Comparison of ENCODE assay signal across 9 cellular contexts in the genomic region with DNA sequence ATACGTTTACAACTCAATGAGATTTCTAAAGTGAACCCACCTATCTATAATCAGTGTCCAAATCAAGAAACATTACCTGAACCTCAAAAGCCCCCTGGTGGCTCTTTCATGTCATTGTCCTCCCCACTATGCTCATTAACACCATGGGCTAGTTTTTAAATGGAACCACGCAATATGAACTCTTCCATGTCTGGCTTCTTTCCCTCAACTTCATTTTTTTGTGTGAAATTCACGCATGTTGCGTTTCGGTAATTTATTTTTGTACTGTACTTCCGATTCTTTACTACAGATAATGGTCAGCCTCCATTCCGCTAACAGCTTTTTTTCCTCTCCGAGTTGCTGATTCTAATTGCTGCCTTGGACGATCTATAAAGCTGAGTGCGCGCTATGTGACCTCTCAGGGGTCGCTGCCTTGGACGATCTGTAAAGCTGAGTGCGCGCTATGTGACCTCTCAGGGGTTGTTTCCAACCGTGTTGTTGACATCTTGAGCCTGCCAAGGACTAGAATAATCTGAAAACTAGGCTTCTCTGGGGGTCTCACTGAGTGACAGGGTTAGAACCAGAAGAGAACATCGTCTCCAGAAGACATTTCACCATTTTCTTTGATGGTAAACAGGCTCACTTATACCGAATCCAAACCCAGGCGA. TPM values are rescaled to one million over a fixed set of nuclear protein-coding genes. Genes with fewer than 3 reads are reported as not detected.
DNase-seq lines count a peak whose midpoint lies in the region; ATAC-seq, FAIRE-seq and TF ChIP-seq lines count a peak whose summit lies in the region.
"Had no signal": no experiment of that assay in that cellular context is flagged by ENCODE, and none has a peak within 500 bp of the region (broad histone marks: within the 10 kb centered on the region; RNA-seq: fewer than 3 reads in every experiment).

No MANE protein-coding gene starts in this region.

- WGBS in GM12878 (ENCODE audit: insufficient coverage, insufficient replicate concordance, low lambda C conversion rate, missing lambda C conversion rate) = 17% methylated on average over 19 of the region's 19 CpGs
- 7% methylated on average over 19 of the region's 19 CpGs for WGBS in smooth muscle cell (ENCODE audit: low lambda C conversion rate)

- in situ Hi-C loops in GM12878 (cut with MboI) = loop anchor here (5.0 to 10.0 kb wide), 2 partner anchors 226 to 734 kb away; no protein-coding TSS in a partner anchor

- H3K4me3 ChIP-seq in CD4-positive, CD25-positive, alpha-beta regulatory T cell (ENCODE audit: low read depth, low read length) = peak overlapping the region; percentile 95
- peak overlapping the region; percentile 74 for H3K4me3 ChIP-seq in GM12878
- H3K4me3 ChIP-seq in iPS-20b (ENCODE audit: low read length) = peak overlapping the region; percentile 91
- peak overlapping the region; percentile 55 for H3K4me3 ChIP-seq in smooth muscle cell

- H3K4me2 ChIP-seq in GM12878 (ENCODE audit: control insufficient read depth, insufficient read depth) (peak overlapping the region; percentile 92), smooth muscle cell (peak overlapping the region; percentile 86)

- H3K36me3 ChIP-seq in CD4-positive, CD25-positive, alpha-beta regulatory T cell (ENCODE audit: control insufficient read depth, insufficient read depth, low read length) = peaks cover 5% of the 10 kb centered on the region
- H3K36me3 ChIP-seq in GM12878 (ENCODE audit: control insufficient read depth in 2 of 2, insufficient read depth in 2 of 2, low read length in 1 of 2) = peaks cover 0 to 6% of the 10 kb centered on the region in 2 experiments; a peak in 2 of 4 replicates
- peaks cover 4% of the 10 kb centered on the region; the same call in 1 of the 2 replicates for H3K36me3 ChIP-seq in iPS-20b (ENCODE audit: insufficient read depth, low read depth, low read length)
- no peaks in the 10 kb centered on the region for H3K36me3 ChIP-seq in smooth muscle cell (ENCODE audit: low read depth)

- H3K4me3 Mint-ChIP-seq in CD4-positive, CD25-positive, alpha-beta regulatory T cell = no peak overlapping the region

- no TSS peak for BruUV-seq in GM12878 (replicated peaks; lab: Mats Ljungman, UMichigan)

- H2AFZ ChIP-seq in GM12878 (ENCODE audit: control insufficient read depth, low read depth, low read length) (peak overlapping the region; percentile 99), smooth muscle cell (ENCODE audit: low read depth) (peak overlapping the region; percentile 57)

- H3K27me3 Mint-ChIP-seq in CD4-positive, CD25-positive, alpha-beta regulatory T cell = no peaks in the 10 kb centered on the region

- peaks cover 7% of the 10 kb centered on the region for H3F3A ChIP-seq in smooth muscle cell (ENCODE audit: low read depth)

- TF ChIP-seq CTCF in GM12878 (IDR thresholded peaks at IDR 0.05 in 2 of 3, conservative IDR thresholded peaks at IDR 0.05 in 1 of 3; ENCODE audit: control insufficient read depth in 2 of 3, extremely low read depth in 1 of 3, insufficient read depth in 1 of 3, low read depth in 3 of 3, low read length in 3 of 3) = peak; percentile 73 to 86 (median 83); a peak in 5 of 6 replicates
- peak; percentile 74 for TF ChIP-seq CTCF in smooth muscle cell (IDR thresholded peaks at IDR 0.05; ENCODE audit: borderline replicate concordance, insufficient read depth, poor library complexity, severe bottlenecking)

- H3K36me3 Mint-ChIP-seq in CD4-positive, CD25-positive, alpha-beta regulatory T cell = peaks cover 4% of the 10 kb centered on the region

- TF ChIP-seq RAD21 in GM12878 (IDR thresholded peaks at IDR 0.05; ENCODE audit: insufficient read depth, low read depth, low read length) = peak; percentile 75

- peaks cover 43% of the 10 kb centered on the region for H3K4me1 ChIP-seq in CD4-positive, CD25-positive, alpha-beta regulatory T cell (ENCODE audit: control insufficient read depth, insufficient read depth, low read length, poor library complexity, severe bottlenecking)
- H3K4me1 ChIP-seq in GM12878 (ENCODE audit: control insufficient read depth, insufficient read depth, low read length) = peaks cover 9% of the 10 kb centered on the region
- H3K4me1 ChIP-seq in iPS-20b (ENCODE audit: insufficient read depth, low read length) = peaks cover 12% of the 10 kb centered on the region
- peaks cover 20% of the 10 kb centered on the region for H3K4me1 ChIP-seq in smooth muscle cell (ENCODE audit: low read depth)

- no peak for TF ChIP-seq POLR2A in GM12878 (IDR thresholded peaks at IDR 0.05; ENCODE audit: low read depth, low read length)

- SMC1A ChIA-PET in GM12878 (lab: Charles Lee; ENCODE audit: uncharacterized antibody, unreplicated experiment) = interaction anchor here (0.6 to 6.5 kb wide), 26 partner anchors 9 to 229 kb away, joined by 3 to 89 read pairs (median 6); a partner anchor contains a TSS

- no peaks in the 10 kb centered on the region for H3K9me3 ChIP-seq in CD4-positive, CD25-positive, alpha-beta regulatory T cell (ENCODE audit: control insufficient read depth in 2 of 2, low read length in 2 of 2)
- no peaks in the 10 kb centered on the region for H3K9me3 ChIP-seq in GM12878 (replicated peaks; ENCODE audit: control insufficient read depth, insufficient read depth, low read length)
- no peaks in the 10 kb centered on the region for H3K9me3 ChIP-seq in iPS-20b (ENCODE audit: insufficient read depth, low read depth, low read length)
- H3K9me3 ChIP-seq in smooth muscle cell (replicated peaks; ENCODE audit: low read depth) = no peaks in the 10 kb centered on the region

- H3K79me2 ChIP-seq in GM12878 (ENCODE audit: control insufficient read depth, insufficient read depth, low read length) = peaks cover 47% of the 10 kb centered on the region
- peaks cover 36% of the 10 kb centered on the region for H3K79me2 ChIP-seq in smooth muscle cell (ENCODE audit: low read depth)

- CTCF ChIA-PET in GM12878 (lab: Yijun Ruan, JAX) = interaction anchor here (0.7 to 5.2 kb wide), 34 partner anchors 9 to 736 kb away, joined by 3 to 54 read pairs (median 4); a partner anchor contains a TSS

- peak in 1 of 2 experiments; percentile 7; a peak in 1 of 4 replicates for TF ChIP-seq EP300 in GM12878 (IDR thresholded peaks at IDR 0.05; ENCODE audit: borderline replicate concordance in 1 of 2, control insufficient read depth in 1 of 2, low read depth in 2 of 2, low read length in 2 of 2)

- H3K9me3 Mint-ChIP-seq in CD4-positive, CD25-positive, alpha-beta regulatory T cell = no peaks in the 10 kb centered on the region
- H3K9me3 Mint-ChIP-seq: T-helper 1 cell treated with Interleukin-12 subunit alpha and Interleukin-12 subunit beta and Interleukin-4 antibody, amounts not matched to agents 30 μg/mL and 1 μg/mL, for 36 hours had no signal

- H3K27ac Mint-ChIP-seq in CD4-positive, CD25-positive, alpha-beta regulatory T cell = no peak overlapping the region

- peak overlapping the region; percentile 99 for H3K27ac ChIP-seq in CD4-positive, CD25-positive, alpha-beta regulatory T cell (ENCODE audit: insufficient read depth, low read length, poor library complexity, severe bottlenecking)
- peak overlapping the region; percentile 99 for H3K27ac ChIP-seq in GM12878 (ENCODE audit: control insufficient read depth, insufficient read depth)
- H3K27ac ChIP-seq in iPS-20b (ENCODE audit: low read length) = peak overlapping the region; percentile 98
- peak overlapping the region; percentile 97 for H3K27ac ChIP-seq in smooth muscle cell (ENCODE audit: low read depth)

- no peaks in the 10 kb centered on the region for H3K27me3 ChIP-seq in CD4-positive, CD25-positive, alpha-beta regulatory T cell (ENCODE audit: control insufficient read depth, insufficient read depth, low read length)
- H3K27me3 ChIP-seq in GM12878 (replicated peaks in 1 of 2; ENCODE audit: control insufficient read depth in 2 of 2, insufficient read depth in 2 of 2, low read length in 1 of 2) (no peaks in the 10 kb centered on the region), iPS-20b (ENCODE audit: insufficient read depth, low read length) (no peaks in the 10 kb centered on the region), smooth muscle cell (ENCODE audit: low read depth) (no peaks in the 10 kb centered on the region)

- POLR2A ChIA-PET in GM12878 (lab: Charles Lee) = interaction anchor here (0.6 to 4.7 kb wide), 10 partner anchors 12 to 233 kb away, joined by 3 to 45 read pairs (median 4); a partner anchor contains a TSS

- FAIRE-seq in GM12878 (lab: Jason Lieb, UNC) = peak; percentile 27

- no peak for ATAC-seq in CD4-positive, CD25-positive, alpha-beta regulatory T cell (ENCODE audit: low read depth in 2 of 2)
- ATAC-seq in GM19395 (IDR thresholded peaks at IDR 0.05; ENCODE audit: unreplicated experiment) (peak; percentile 2), GM12878 (peak; percentile 47), HG02642 (IDR thresholded peaks at IDR 0.05; ENCODE audit: poor library complexity, unreplicated experiment) (no peak)

- peak overlapping the region; percentile 99 for H3K9ac ChIP-seq in GM12878 (ENCODE audit: control insufficient read depth, insufficient read depth, low read length)
- H3K9ac ChIP-seq in iPS-20b (ENCODE audit: low read depth, low read length) = peak overlapping the region; percentile 98
- peak overlapping the region; percentile 97 for H3K9ac ChIP-seq in smooth muscle cell (ENCODE audit: low read depth)

- peak; percentile 46 to 85 (median 76) for DNase-seq in CD4-positive, CD25-positive, alpha-beta regulatory T cell
- DNase-seq in M059J (ENCODE audit: low read depth) = peak; percentile 65
- DNase-seq in RKO (ENCODE audit: low spot score) = peak; percentile 81
- peak; percentile 54 for DNase-seq in GM12878 (ENCODE audit: low read depth, low spot score)
- DNase-seq in smooth muscle cell (lab: John Stamatoyannopoulos, UW; ENCODE audit: unreplicated experiment) = no peak

- RAD21 ChIA-PET in GM12878 (lab: Charles Lee; ENCODE audit: unreplicated experiment) = interaction anchor here (1.0 to 4.4 kb wide), 22 partner anchors 9 to 736 kb away, joined by 3 to 58 read pairs (median 6); a partner anchor contains a TSS

- intact Hi-C loops in GM12878 (cut with micrococcal nuclease; ENCODE audit: unreplicated experiment) = loop anchor here (1.0 to 10.0 kb wide), 8 partner anchors 25 to 1174 kb away; a partner anchor contains a TSS

- no peaks in the 10 kb centered on the region for H4K20me1 ChIP-seq in GM12878 (ENCODE audit: control insufficient read depth, insufficient read depth)
- H4K20me1 ChIP-seq in smooth muscle cell (ENCODE audit: low read depth) = peaks cover 10% of the 10 kb centered on the region

- peaks cover 6 to 44% (median 32%) of the 10 kb centered on the region in 4 donors for H3K4me1 Mint-ChIP-seq in CD4-positive, CD25-positive, alpha-beta regulatory T cell

RNA-seq across cellular contexts. Expression of a gene that starts 1.1 kb away (rescaled TPM):
- 88.1 TPM for total RNA-seq in CD4-positive, CD25-positive, alpha-beta regulatory T cell
- polyA plus RNA-seq in CD4-positive, CD25-positive, alpha-beta regulatory T cell = 100 to 1,000 TPM; 153 to 217 (median 186) TPM
- 179 and 209 TPM in 2 replicates for total RNA-seq in M059J (2014; rRNA removed; shearing (Covaris generic))
- 31.8 and 34.6 TPM in 2 replicates for total RNA-seq in GM12878 (2013; cell fraction: nucleolus; rRNA removed)
- 219 and 337 TPM in 2 replicates for total RNA-seq in GM12878 (2014; rRNA removed)
- total RNA-seq in GM12878 (2014; rRNA removed; fragmentation: Illumina TruSeq; extraction: Trizol) = 191 and 217 TPM in 2 replicates
- total RNA-seq in GM12878 (2021) = 140 and 142 TPM in 2 replicates
- 50.2 TPM for polyA plus RNA-seq in GM12878 (2011; ENCODE audit: low read depth)
- polyA plus RNA-seq in GM12878 (2011; rRNA removed) = 77.7 and 118 TPM in 2 replicates
- 54.1 and 73.7 TPM in 2 replicates for polyA plus RNA-seq in GM12878 (2011; cell fraction: cytosol; rRNA removed)
- polyA plus RNA-seq in GM12878 (2011; cell fraction: nucleus; rRNA removed) = 26.5 and 55.8 TPM in 2 replicates
- 93.7 and 110 TPM in 2 replicates for polyA plus RNA-seq in GM12878 (2012)
- polyA plus RNA-seq in GM12878 (2014; fragmentation: Illumina TruSeq; extraction: Trizol) = 120 and 220 TPM in 2 replicates
- 100 to 1,000 TPM; 189 to 199 TPM for polyA plus RNA-seq in GM12878 (2014; fragmentation: Nextera tagmentation; extraction: Ambion mirVana)
- polyA plus RNA-seq in GM12878 (2014; rRNA removed) = 354 and 488 TPM in 2 replicates
- polyA plus RNA-seq in GM12878 (2016; fragmentation: Nextera tagmentation; extraction: Ambion mirVana) = 100 to 1,000 TPM; 431 to 439 TPM
- 12.0 and 30.3 TPM in 2 replicates for polyA minus RNA-seq in GM12878 (2011; rRNA and poly(A)+ RNA removed)
- 12.6 and 14.0 TPM in 2 replicates for polyA minus RNA-seq in GM12878 (2011; cell fraction: cytosol; rRNA and poly(A)+ RNA removed)
- polyA minus RNA-seq in GM12878 (2011; cell fraction: nucleus; rRNA and poly(A)+ RNA removed) = 21.4 and 31.9 TPM in 2 replicates
- 46.8 and 548 TPM in 2 replicates for total RNA-seq in smooth muscle cell
- polyA plus RNA-seq in smooth muscle cell = 51.1 and 54.6 TPM in 2 replicates

RNA-seq across cellular contexts. Expression of a gene that starts 24.5 kb away (rescaled TPM):
- total RNA-seq in CD4-positive, CD25-positive, alpha-beta regulatory T cell = 15.2 TPM
- polyA plus RNA-seq in CD4-positive, CD25-positive, alpha-beta regulatory T cell = 10 to 100 TPM; 60.3 to 83.8 (median 75.2) TPM
- 26.1 and 33.4 TPM in 2 replicates for total RNA-seq in M059J (2014; rRNA removed; shearing (Covaris generic))
- 31.6 and 35.9 TPM in 2 replicates for total RNA-seq in GM12878 (2013; cell fraction: nucleolus; rRNA removed)
- total RNA-seq in GM12878 (2014; rRNA removed) = 35.7 and 37.9 TPM in 2 replicates
- total RNA-seq in GM12878 (2014; rRNA removed; fragmentation: Illumina TruSeq; extraction: Trizol) = 28.2 and 31.1 TPM in 2 replicates
- total RNA-seq in GM12878 (2021) = 37.0 and 40.6 TPM in 2 replicates
- 22.3 TPM for polyA plus RNA-seq in GM12878 (2011; ENCODE audit: low read depth)
- 57.6 and 70.6 TPM in 2 replicates for polyA plus RNA-seq in GM12878 (2011; rRNA removed)
- polyA plus RNA-seq in GM12878 (2011; cell fraction: cytosol; rRNA removed) = 31.5 and 37.1 TPM in 2 replicates
- polyA plus RNA-seq in GM12878 (2011; cell fraction: nucleus; rRNA removed) = 24.7 and 31.1 TPM in 2 replicates
- polyA plus RNA-seq in GM12878 (2012) = 26.7 and 29.7 TPM in 2 replicates
- polyA plus RNA-seq in GM12878 (2014; fragmentation: Illumina TruSeq; extraction: Trizol) = 39.8 and 40.5 TPM in 2 replicates
- polyA plus RNA-seq in GM12878 (2014; fragmentation: Nextera tagmentation; extraction: Ambion mirVana) = 100 to 1,000 TPM; 223 to 224 TPM
- 37.7 and 43.2 TPM in 2 replicates for polyA plus RNA-seq in GM12878 (2014; rRNA removed)
- 100 to 1,000 TPM; 112 to 122 TPM for polyA plus RNA-seq in GM12878 (2016; fragmentation: Nextera tagmentation; extraction: Ambion mirVana)
- polyA minus RNA-seq in GM12878 (2011; rRNA and poly(A)+ RNA removed) = 15.9 and 17.7 TPM in 2 replicates
- polyA minus RNA-seq in GM12878 (2011; cell fraction: cytosol; rRNA and poly(A)+ RNA removed) = 5.8 and 6.0 TPM in 2 replicates
- 7.7 and 12.0 TPM in 2 replicates for polyA minus RNA-seq in GM12878 (2011; cell fraction: nucleus; rRNA and poly(A)+ RNA removed)
- total RNA-seq in smooth muscle cell = 20.6 and 29.1 TPM in 2 replicates
- polyA plus RNA-seq in smooth muscle cell = 57.2 and 58.0 TPM in 2 replicates

Comparison
In these comparisons a context has a peak if more than half of its experiments do, and no peak if none do; other contexts are left out.
1. ATAC-seq: peak in GM19395 (single experiment) and GM12878 (single experiment); none in CD4-positive, CD25-positive, alpha-beta regulatory T cell (0 of 2) and HG02642 (single experiment).
2. Peak in every context shown above with its lines, with median percentiles within 50 percentile points of each other: H3K27ac ChIP-seq, H3K4me3 ChIP-seq and H3K9ac ChIP-seq.